ENCODE assay signal across 15 cellular contexts in the genomic region with DNA sequence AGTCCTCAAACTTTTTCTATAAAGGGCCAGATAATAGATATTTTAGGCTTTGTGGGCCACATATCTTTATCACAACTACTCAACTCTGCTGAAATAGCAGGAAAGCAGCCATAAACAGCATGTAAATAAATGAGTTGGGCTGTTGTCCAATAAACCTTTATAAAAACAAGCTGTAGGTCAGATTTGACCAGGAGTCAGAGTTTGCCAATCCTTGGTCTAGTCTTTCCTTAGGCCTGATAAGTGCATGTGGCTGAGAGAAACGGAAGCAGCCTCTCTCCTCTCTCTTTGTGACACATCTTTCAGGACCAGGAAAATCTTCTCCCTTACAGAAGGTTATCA.
DNase-seq lines count a peak whose midpoint lies in the region; ATAC-seq and TF ChIP-seq lines count a peak whose summit lies in the region.
"Had no signal": no experiment of that assay in that cellular context is flagged by ENCODE, and none has a peak within 500 bp of the region (broad histone marks: within the 10 kb centered on the region; RNA-seq: fewer than 3 reads in every experiment).

No MANE protein-coding gene starts in this region.

- H3K36me3 ChIP-seq in mammary epithelial cell (ENCODE audit: insufficient read depth, low read length): no peaks in the 10 kb centered on the region
- H3K36me3 ChIP-seq in lower lobe of right lung: no peaks in the 10 kb centered on the region
- no peaks in the 10 kb centered on the region for H3K36me3 ChIP-seq in tibial nerve
- no peaks in the 10 kb centered on the region for H3K36me3 ChIP-seq in spleen

- TF ChIP-seq CTCF in LNCaP clone FGC (IDR thresholded peaks at IDR 0.05; ENCODE audit: control insufficient read depth, extremely low read depth, insufficient read depth) (no peak), mammary epithelial cell (conservative IDR thresholded peaks at IDR 0.05 in 1 of 2, IDR thresholded peaks at IDR 0.05 in 1 of 2; ENCODE audit: extremely low read depth in 1 of 2, insufficient read depth in 1 of 2, low read depth in 1 of 2, low read length in 2 of 2) (no peak), lower lobe of right lung (IDR thresholded peaks at IDR 0.05) (no peak), tibial nerve (IDR thresholded peaks at IDR 0.05) (no peak), spleen (IDR thresholded peaks at IDR 0.05 in 8 of 11, conservative IDR thresholded peaks at IDR 0.05 in 3 of 11) (no peak), GM13977 (IDR thresholded peaks at IDR 0.05; ENCODE audit: extremely low read depth, insufficient read depth, missing control alignments) (no peak)

- CTCF ChIA-PET in mammary epithelial cell (lab: Charles Lee; ENCODE audit: low non-redundant PET): no interaction called here

- H3K79me2 ChIP-seq in mammary epithelial cell (ENCODE audit: insufficient read depth, low read length): no peaks in the 10 kb centered on the region

- WGBS in mammary epithelial cell (ENCODE audit: low coverage, missing lambda C conversion rate): 91% methylated on average over 1 of the region's 1 CpG
- WGBS in tibial nerve, 2 donors: 65 to 72% methylated on average over 1 of the region's 1 CpG
- WGBS in spleen, 5 donors: 67 to 86% (median 79%) methylated on average over 1 of the region's 1 CpG

- H3K27me3 ChIP-seq in mammary epithelial cell (ENCODE audit: insufficient read depth, low read length): no peaks in the 10 kb centered on the region
- no peaks in the 10 kb centered on the region for H3K27me3 ChIP-seq in lower lobe of right lung (ENCODE audit: low read depth)
- no peaks in the 10 kb centered on the region for H3K27me3 ChIP-seq in tibial nerve
- no peaks in the 10 kb centered on the region for H3K27me3 ChIP-seq in spleen (replicated peaks in 1 of 7)

- DNase-seq in LNCaP clone FGC (ENCODE audit: low read depth) (peak; percentile 36), mammary epithelial cell (no peak), lower lobe of right lung (no peak), tibial nerve (ENCODE audit: low spot score in 2 of 2) (no peak), head of caudate nucleus (no peak), NCI-H187 treated with DMSO at 0.1 percent for 48 hours (lab: John Stamatoyannopoulos, UW) (no peak), spleen (no peak), GM13977 (ENCODE audit: low spot score) (no peak)
- DNase-seq: activated CD4-positive, alpha-beta T cell treated with anti-CD3 and anti-CD28 coated beads, Interleukin-2, amount 50 U/mL, for 1 hour; activated T-cell treated with anti-CD3 and anti-CD28 coated beads, Interleukin-2, amount 50 U/mL, for 72 hours; amygdala; naive B cell; NCI-H526; retina; stimulated activated naive CD8-positive, alpha-beta T cell treated with anti-CD3 and anti-CD28 coated beads, Interleukin-15, Interleukin-2, amounts not matched to agents 100 U/mL and 50 U/mL, for 24 hours had no signal

- TF ChIP-seq EP300 in tibial nerve (IDR thresholded peaks at IDR 0.05): no peak

- intact Hi-C loops in mammary epithelial cell (cut with micrococcal nuclease) (loop anchor here (10.0 kb wide), 2 partner anchors 333 to 1097 kb away; no protein-coding TSS in a partner anchor), lower lobe of right lung (cut with DNase I) (no loop called here), head of caudate nucleus (cut with DNase I) (no loop called here), spleen (cut with DNase I; ENCODE audit: low total_unique reads) (no loop called here)

- peak overlapping the region; percentile 50 for H3K4me2 ChIP-seq in mammary epithelial cell (ENCODE audit: insufficient read depth, low read depth, low read length)

- H3K9me3 ChIP-seq in mammary epithelial cell (replicated peaks; ENCODE audit: insufficient read depth, low read length): no peaks in the 10 kb centered on the region
- H3K9me3 ChIP-seq in lower lobe of right lung: no peaks in the 10 kb centered on the region
- H3K9me3 ChIP-seq in tibial nerve: no peaks in the 10 kb centered on the region
- no peaks in the 10 kb centered on the region for H3K9me3 ChIP-seq in spleen

- H3K9ac ChIP-seq in mammary epithelial cell (ENCODE audit: insufficient read depth, low read length): peak overlapping the region; percentile 18

- no TSS peak for BruUV-seq in mammary epithelial cell (replicated peaks; lab: Mats Ljungman, UMichigan)

- no peak for ATAC-seq in lower lobe of right lung
- ATAC-seq: activated T-cell treated with anti-CD3 and anti-CD28 coated beads, Interleukin-2, amount 50 U/mL, for 72 hours; stimulated activated naive CD8-positive, alpha-beta T cell treated with anti-CD3 and anti-CD28 coated beads, Interleukin-15, Interleukin-2, amounts not matched to agents 100 U/mL and 50 U/mL, for 24 hours had no signal

- in situ Hi-C loops in mammary epithelial cell (cut with MboI; ENCODE audit: low sequenced_read_pairs in 2 of 2): no loop called here
- in situ Hi-C loops in GM13977 (cut with MboI; ENCODE audit: low pct_unique_long_range_greater_than_20kb, low sequenced_read_pairs, unreplicated experiment): no loop called here

- dilution Hi-C loops in mammary epithelial cell (cut with HindIII; ENCODE audit: low sequenced_read_pairs): no loop called here

- no peak overlapping the region for H3K4me3 ChIP-seq in LNCaP clone FGC (ENCODE audit: low read depth, low read length)
- no peak overlapping the region for H3K4me3 ChIP-seq in mammary epithelial cell (replicated peaks in 1 of 3; ENCODE audit: insufficient read depth in 1 of 3, low read depth in 2 of 3, low read length in 3 of 3)
- no peak overlapping the region for H3K4me3 ChIP-seq in lower lobe of right lung
- no peak overlapping the region for H3K4me3 ChIP-seq in tibial nerve
- H3K4me3 ChIP-seq in spleen: no peak overlapping the region

- H3K27ac ChIP-seq in mammary epithelial cell (ENCODE audit: insufficient read depth, low read depth, low read length): peak overlapping the region; percentile 83
- H3K27ac ChIP-seq in lower lobe of right lung: peak overlapping the region; percentile 20
- H3K27ac ChIP-seq in tibial nerve: peak overlapping the region; percentile 3 to 83 (median 56)
- no peak overlapping the region for H3K27ac ChIP-seq in spleen

- H3K4me1 ChIP-seq in mammary epithelial cell (ENCODE audit: insufficient read depth, low read length) (peaks cover 33% of the 10 kb centered on the region), lower lobe of right lung (peaks cover 12% of the 10 kb centered on the region), tibial nerve (peaks cover 0 to 41% (median 2%) of the 10 kb centered on the region in 4 donors), spleen (no peaks in the 10 kb centered on the region)

- H2AFZ ChIP-seq in mammary epithelial cell (ENCODE audit: low read depth, low read length): peak overlapping the region; percentile 18

- TF ChIP-seq POLR2A in tibial nerve (IDR thresholded peaks at IDR 0.05): no peak
- TF ChIP-seq POLR2A in spleen (IDR thresholded peaks at IDR 0.05): no peak

- no peaks in the 10 kb centered on the region for H4K20me1 ChIP-seq in mammary epithelial cell (ENCODE audit: insufficient read depth, low read length)

Comparison
In these comparisons a context has a peak if more than half of its experiments do, and no peak if none do; other contexts are left out.
1. H3K27ac ChIP-seq: peak in mammary epithelial cell (single experiment), lower lobe of right lung (single experiment) and tibial nerve (4 of 4); none in spleen (0 of 8).